ENCODE assay signal across 14 cellular contexts in the genomic region with DNA sequence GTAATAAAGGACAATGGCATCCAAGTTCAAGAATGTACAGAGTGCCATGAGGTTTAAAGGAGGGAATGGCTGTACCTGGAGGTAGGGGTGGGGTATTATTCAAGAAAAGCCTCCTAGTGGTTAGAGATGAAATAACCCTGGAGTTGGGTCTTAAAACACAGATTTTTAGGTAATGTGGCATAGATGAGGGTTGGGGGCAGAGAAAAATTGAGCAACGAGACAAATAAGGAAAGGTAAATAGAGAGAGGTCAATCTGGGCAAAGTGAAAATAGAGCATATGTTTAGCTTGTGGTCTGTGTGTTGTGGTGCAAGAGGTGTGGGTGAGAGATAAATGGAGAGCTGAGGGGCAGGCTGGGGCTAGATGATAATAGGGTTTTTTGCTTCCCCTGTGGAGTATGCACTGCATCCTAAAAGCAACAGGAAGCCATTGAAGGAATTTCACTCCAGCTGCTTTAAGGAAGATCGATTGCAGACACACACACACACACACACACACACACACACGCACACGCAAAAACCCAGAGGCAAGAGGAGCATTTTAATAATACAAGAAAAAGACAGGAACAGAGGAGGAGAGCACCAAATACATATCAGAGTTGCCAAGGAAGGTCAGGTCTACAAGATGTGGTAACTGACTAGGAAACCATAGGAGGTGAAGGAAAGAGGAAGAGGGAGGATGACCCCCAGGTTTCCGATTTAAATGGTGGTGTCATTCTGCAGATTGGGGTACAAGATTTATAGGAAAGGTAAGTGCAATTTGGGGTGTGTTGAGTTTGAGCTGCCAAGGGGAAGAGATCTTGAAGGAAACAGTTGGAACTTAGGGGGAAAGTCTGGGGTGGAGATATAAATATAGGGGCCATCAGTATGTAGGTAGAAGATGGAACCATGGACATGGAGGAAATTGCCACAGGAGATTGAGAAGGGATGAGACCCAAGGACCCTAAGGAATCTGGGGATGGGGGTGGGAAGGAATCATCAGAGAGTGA. TPM values are rescaled to one million over a fixed set of nuclear protein-coding genes. Genes with fewer than 3 reads are reported as not detected.
DNase-seq lines count a peak whose midpoint lies in the region; TF ChIP-seq lines count a peak whose summit lies in the region.
"Had no signal": no experiment of that assay in that cellular context is flagged by ENCODE, and none has a peak within 500 bp of the region (broad histone marks: within the 10 kb centered on the region; RNA-seq: fewer than 3 reads in every experiment).

No MANE protein-coding gene starts in this region.

- no peaks in the 10 kb centered on the region for H3F3A ChIP-seq in PC-9 (ENCODE audit: insufficient read depth, low read depth)

- H3K4me2 ChIP-seq in PC-9 = no peak overlapping the region

- H3K36me3 ChIP-seq in left ventricle myocardium inferior = no peaks in the 10 kb centered on the region
- no peaks in the 10 kb centered on the region for H3K36me3 ChIP-seq in right atrium auricular region
- no peaks in the 10 kb centered on the region for H3K36me3 ChIP-seq in PC-9 (ENCODE audit: low read depth)
- H3K36me3 ChIP-seq: ovary had no signal

- DNase-seq in left ventricle myocardium inferior (no peak), right atrium auricular region (ENCODE audit: low spot score) (no peak), PC-9 (peak in 1 of 2 experiments; percentile 35), germinal center (ENCODE audit: low spot score) (peak; percentile 11), NCI-H128 (lab: John Stamatoyannopoulos, UW; ENCODE audit: unreplicated experiment) (no peak), SK-N-DZ (ENCODE audit: low spot score) (no peak), GM03348 (ENCODE audit: low spot score) (no peak)
- DNase-seq in activated effector memory CD4-positive, alpha-beta T cell treated with anti-CD3 and anti-CD28 coated beads, Interleukin-2, amount 50 U/mL, for 16 hours = no peak
- DNase-seq: activated naive CD8-positive, alpha-beta T cell treated with anti-CD3 and anti-CD28 coated beads, Interleukin-2, amount 50 U/mL, for 24 hours; NCI-H446; ovary; stimulated activated CD4-positive, alpha-beta T cell treated with anti-CD3 and anti-CD28 coated beads, Interleukin-4, amount 100 ng/mL, for 4 hours had no signal

- POLR2A ChIA-PET in PC-9 (lab: Charles Lee; ENCODE audit: unreplicated experiment) = no interaction called here

- H3K4me1 ChIP-seq in left ventricle myocardium inferior = peaks cover 19% of the 10 kb centered on the region
- peaks cover 0 to 9% of the 10 kb centered on the region in 2 donors for H3K4me1 ChIP-seq in right atrium auricular region
- no peaks in the 10 kb centered on the region; the same call in 1 of the 2 replicates for H3K4me1 ChIP-seq in PC-9 (replicated peaks; ENCODE audit: insufficient read depth)

- TF ChIP-seq CTCF in left ventricle myocardium inferior (IDR thresholded peaks at IDR 0.05; ENCODE audit: borderline replicate concordance) (peak; percentile 18), right atrium auricular region (IDR thresholded peaks at IDR 0.05) (no peak), PC-9 (conservative IDR thresholded peaks at IDR 0.05) (peak; percentile 58)

- intact Hi-C loops in left ventricle myocardium inferior (cut with micrococcal nuclease) (no loop called here), PC-9 (cut with micrococcal nuclease; ENCODE audit: unreplicated experiment) (no loop called here)

- H3K4me3 ChIP-seq in left ventricle myocardium inferior = no peak overlapping the region
- H3K4me3 ChIP-seq in right atrium auricular region = no peak overlapping the region
- no peak overlapping the region for H3K4me3 ChIP-seq in PC-9
- H3K4me3 ChIP-seq: ovary had no signal

- H3K9me3 ChIP-seq in left ventricle myocardium inferior (replicated peaks) (no peaks in the 10 kb centered on the region), right atrium auricular region (no peaks in the 10 kb centered on the region), PC-9 (ENCODE audit: insufficient read depth, low read depth) (peaks cover 9% of the 10 kb centered on the region)
- H3K9me3 ChIP-seq: ovary had no signal

- no peaks in the 10 kb centered on the region for H3K9me2 ChIP-seq in PC-9 (ENCODE audit: insufficient read depth)

- no peak overlapping the region for H2AFZ ChIP-seq in PC-9

- H4K20me1 ChIP-seq in PC-9 (ENCODE audit: insufficient read depth) = no peaks in the 10 kb centered on the region

- peaks cover 26% of the 10 kb centered on the region for H3K27me3 ChIP-seq in left ventricle myocardium inferior (ENCODE audit: low read depth)
- no peaks in the 10 kb centered on the region for H3K27me3 ChIP-seq in right atrium auricular region
- H3K27me3 ChIP-seq in PC-9 (ENCODE audit: insufficient read depth, low read depth) = no peaks in the 10 kb centered on the region
- H3K27me3 ChIP-seq: ovary had no signal

- no peak overlapping the region for H3K27ac ChIP-seq in left ventricle myocardium inferior (replicated peaks)
- H3K27ac ChIP-seq in right atrium auricular region = no peak overlapping the region
- no peak overlapping the region for H3K27ac ChIP-seq in PC-9
- H3K27ac ChIP-seq: ovary had no signal

- CTCF ChIA-PET in PC-9 (lab: Charles Lee) = no interaction called here

- no TSS peak for BruUV-seq in PC-9 (replicated peaks; lab: Mats Ljungman, UMichigan)

- H3K79me2 ChIP-seq in PC-9 (ENCODE audit: low read depth) = no peaks in the 10 kb centered on the region

RNA-seq across cellular contexts. Expression of gene ADGRF1, which starts 31.3 kb away (rescaled TPM):
- not detected for total RNA-seq in left ventricle myocardium inferior
- total RNA-seq in right atrium auricular region = not detected
- total RNA-seq in PC-9 (2021) = 112 and 162 TPM in 2 replicates
- polyA plus RNA-seq in SK-N-DZ (2014; cell fraction: cytosol; rRNA removed) = not detected in 2 replicates
- polyA plus RNA-seq in SK-N-DZ (2014; cell fraction: nucleus; rRNA removed) = not detected in 2 replicates
- total RNA-seq: activated CD8-positive, alpha-beta memory T cell treated with anti-CD3 and anti-CD28 coated beads for 36 hours; T-helper 1 cell treated with Interleukin-12 subunit alpha and Interleukin-12 subunit beta and Interleukin-4 antibody, amounts not matched to agents 30 ng/mL and 1 ng/mL, for 36 hours had no signal
- polyA plus RNA-seq: ovary had no signal

Comparison
In these comparisons a context has a peak if more than half of its experiments do, and no peak if none do; other contexts are left out.
1. CTCF ChIP-seq: peak in left ventricle myocardium inferior (single experiment) and PC-9 (single experiment); none in right atrium auricular region (0 of 2).
2. RNA of gene ADGRF1, which starts 31.3 kb away (total RNA-seq): 112 to 162 TPM in PC-9; not detected in left ventricle myocardium inferior (single experiment) and not detected in right atrium auricular region; every median in the first group is over 100 times any median in the second.